Comparison of ENCODE assay signal across 26 cellular contexts in genomic region chr4:20193522-20193902, GRCh38. TPM values are rescaled to one million over a fixed set of nuclear protein-coding genes. Genes with fewer than 3 reads are reported as not detected.
DNase-seq lines count a peak whose midpoint lies in the region; ATAC-seq, FAIRE-seq and TF ChIP-seq lines count a peak whose summit lies in the region.
"Had no signal": no experiment of that assay in that cellular context is flagged by ENCODE, and none has a peak within 500 bp of the region (broad histone marks: within the 10 kb centered on the region; RNA-seq: fewer than 3 reads in every experiment).

No MANE protein-coding gene starts in this region.

- no peaks in the 10 kb centered on the region for H3K9me3 ChIP-seq in right cardiac atrium (ENCODE audit: control insufficient read depth, low read length)
- H3K9me3 ChIP-seq in smooth muscle cell (replicated peaks; ENCODE audit: low read depth), result no peaks in the 10 kb centered on the region
- H3K9me3 ChIP-seq in HepG2 (ENCODE audit: low read length), result peaks cover 93% of the 10 kb centered on the region
- H3K9me3 ChIP-seq: body of pancreas, testis had no signal

- TF ChIP-seq POLR2A in HepG2 (IDR thresholded peaks at IDR 0.05; ENCODE audit: insufficient read depth in 1 of 2, low read depth in 2 of 2, low read length in 2 of 2), result no peak

- H3K4me1 ChIP-seq in right cardiac atrium (ENCODE audit: control insufficient read depth, insufficient read depth, low read length), result no peaks in the 10 kb centered on the region
- H3K4me1 ChIP-seq in smooth muscle cell (ENCODE audit: low read depth), result no peaks in the 10 kb centered on the region
- no peaks in the 10 kb centered on the region for H3K4me1 ChIP-seq in HepG2 (ENCODE audit: insufficient read depth, low read length)
- H3K4me1 ChIP-seq: body of pancreas, testis had no signal

- no peaks in the 10 kb centered on the region for H3K27me3 Mint-ChIP-seq in dendritic cell treated with granulocyte-macrophage colony-stimulating factor and Interleukin-4, amounts not matched to agents 40 ng/mL and 50 ng/mL, for 4 days
- H3K27me3 Mint-ChIP-seq: activated CD4-positive, alpha-beta T cell treated with anti-CD3 and anti-CD28 coated beads, Interleukin-2, amount 10 ng/mL, durations not matched to agents 7 days and 5 days; activated naive CD4-positive, alpha-beta T cell treated with anti-CD3 and anti-CD28 coated beads, Interleukin-2, amount 50 U/mL, for 24 hours had no signal

- no peak overlapping the region for H3K9ac ChIP-seq in smooth muscle cell (ENCODE audit: low read depth)
- no peak overlapping the region for H3K9ac ChIP-seq in HepG2 (ENCODE audit: insufficient read depth, low read depth, low read length)

- H3K27ac ChIP-seq in right cardiac atrium (ENCODE audit: low read length) (peak overlapping the region; percentile 6), smooth muscle cell (ENCODE audit: low read depth) (peak overlapping the region; percentile 76), HepG2 (ENCODE audit: extremely low read length, insufficient read depth, low read length) (no peak overlapping the region)
- H3K27ac ChIP-seq: HL-60, testis had no signal

- DNase-seq in HTR-8/SVneo (ENCODE audit: insufficient read length, low spot score), result no peak
- no peak for DNase-seq in right cardiac atrium
- no peak for DNase-seq in smooth muscle cell (lab: John Stamatoyannopoulos, UW; ENCODE audit: unreplicated experiment)
- DNase-seq in HepG2 (ENCODE audit: low spot score), result no peak
- DNase-seq in NCI-H510A treated with DMSO at 0.1 percent for 48 hours (lab: John Stamatoyannopoulos, UW), result no peak
- DNase-seq: activated CD4-positive, alpha-beta T cell treated with anti-CD3 and anti-CD28 coated beads, Interleukin-2, amount 10 ng/mL, durations not matched to agents 7 days and 5 days; activated T-cell treated with anti-CD3 and anti-CD28 coated beads, Interleukin-2, amount 50 U/mL, for 1 hour; AML-193; body of pancreas; GDM1; left colon; NCI-H2029; NCI-H526; occipital lobe; stimulated activated CD4-positive, alpha-beta T cell treated with anti-CD3 and anti-CD28 coated beads, Interleukin-4, amount 100 ng/mL, for 4 hours; stimulated activated CD8-positive, alpha-beta memory T cell treated with anti-CD3 and anti-CD28 coated beads, Interleukin-4, amount 100 ng/mL, for 48 hours; testis had no signal

- H3K27me3 ChIP-seq in right cardiac atrium (ENCODE audit: control insufficient read depth, insufficient read depth) (no peaks in the 10 kb centered on the region), smooth muscle cell (ENCODE audit: low read depth) (no peaks in the 10 kb centered on the region), HepG2 (ENCODE audit: control insufficient read depth in 1 of 2, insufficient read depth in 2 of 2, low read length in 2 of 2) (no peaks in the 10 kb centered on the region)
- H3K27me3 ChIP-seq: body of pancreas, testis had no signal

- H3K4me3 Mint-ChIP-seq in dendritic cell treated with granulocyte-macrophage colony-stimulating factor and Interleukin-4, amounts not matched to agents 40 ng/mL and 50 ng/mL, for 4 days, result no peak overlapping the region
- H3K4me3 Mint-ChIP-seq: activated CD4-positive, alpha-beta T cell treated with anti-CD3 and anti-CD28 coated beads, Interleukin-2, amount 10 ng/mL, durations not matched to agents 7 days and 5 days; activated naive CD4-positive, alpha-beta T cell treated with anti-CD3 and anti-CD28 coated beads, Interleukin-2, amount 50 U/mL, for 24 hours had no signal

- no TSS peak for BruUV-seq in HepG2 (replicated peaks; lab: Mats Ljungman, UMichigan)

- intact Hi-C loops in dendritic cell treated with granulocyte-macrophage colony-stimulating factor and Interleukin-4, amounts not matched to agents 40 ng/mL and 50 ng/mL, for 4 days (cut with micrococcal nuclease), result no loop called here
- intact Hi-C loops in right cardiac atrium (cut with DNase I) (no loop called here), HepG2 (cut with micrococcal nuclease; ENCODE audit: unreplicated experiment) (no loop called here)

- POLR2A ChIA-PET in HepG2 (lab: Yijun Ruan, JAX), result no interaction called here

- H4K20me1 ChIP-seq in smooth muscle cell (ENCODE audit: low read depth) (no peaks in the 10 kb centered on the region), HepG2 (ENCODE audit: insufficient read depth, low read length) (no peaks in the 10 kb centered on the region)

- H3K79me2 ChIP-seq in smooth muscle cell (ENCODE audit: low read depth), result no peaks in the 10 kb centered on the region
- no peaks in the 10 kb centered on the region for H3K79me2 ChIP-seq in HepG2 (ENCODE audit: insufficient read depth, low read length)

- no peak for TF ChIP-seq RAD21 in HepG2 (CRISPR knock-in tag; IDR thresholded peaks at IDR 0.05)

- peak in 1 of 2 donors; percentile 26 for ATAC-seq in right cardiac atrium
- ATAC-seq in HepG2, result no peak
- no peak for ATAC-seq in GM21786 (IDR thresholded peaks at IDR 0.05; ENCODE audit: unreplicated experiment)
- ATAC-seq in HG03378 (IDR thresholded peaks at IDR 0.05; ENCODE audit: unreplicated experiment), result no peak
- ATAC-seq: body of pancreas, esophagus mucosa, GM12878, K562, left colon had no signal

- TF ChIP-seq CTCF in smooth muscle cell (IDR thresholded peaks at IDR 0.05; ENCODE audit: borderline replicate concordance, insufficient read depth, poor library complexity, severe bottlenecking) (no peak), HepG2 (CRISPR knock-in tag; IDR thresholded peaks at IDR 0.05) (no peak)

- no peaks in the 10 kb centered on the region for H3K36me3 Mint-ChIP-seq in dendritic cell treated with granulocyte-macrophage colony-stimulating factor and Interleukin-4, amounts not matched to agents 40 ng/mL and 50 ng/mL, for 4 days (ENCODE audit: low read depth)
- H3K36me3 Mint-ChIP-seq: activated naive CD4-positive, alpha-beta T cell treated with anti-CD3 and anti-CD28 coated beads, Interleukin-2, amount 50 U/mL, for 24 hours had no signal

- WGBS in right cardiac atrium, result 65% methylated on average over 1 of the region's 1 CpG
- WGBS in smooth muscle cell (ENCODE audit: low lambda C conversion rate), result 60% methylated on average over 1 of the region's 1 CpG
- 3% methylated on average over 1 of the region's 1 CpG for WGBS in HepG2 (ENCODE audit: low lambda C conversion rate)

- H3K4me3 ChIP-seq in right cardiac atrium (ENCODE audit: low read length), result no peak overlapping the region
- no peak overlapping the region for H3K4me3 ChIP-seq in smooth muscle cell
- H3K4me3 ChIP-seq in HepG2 (replicated peaks in 1 of 3; ENCODE audit: insufficient read depth in 1 of 3, low read depth in 2 of 3, low read length in 3 of 3), result no peak overlapping the region
- H3K4me3 ChIP-seq: body of pancreas, GM12878, K562, testis had no signal

- H3K4me1 Mint-ChIP-seq in dendritic cell treated with granulocyte-macrophage colony-stimulating factor and Interleukin-4, amounts not matched to agents 40 ng/mL and 50 ng/mL, for 4 days (ENCODE audit: low read depth), result peaks cover 4% of the 10 kb centered on the region
- H3K4me1 Mint-ChIP-seq: activated CD4-positive, alpha-beta T cell treated with anti-CD3 and anti-CD28 coated beads, Interleukin-2, amount 10 ng/mL, durations not matched to agents 7 days and 5 days; activated naive CD4-positive, alpha-beta T cell treated with anti-CD3 and anti-CD28 coated beads, Interleukin-2, amount 50 U/mL, for 24 hours had no signal

- FAIRE-seq in HTR-8/SVneo (lab: Jason Lieb, UNC), result peak; percentile 28
- no peak for FAIRE-seq in HepG2 (lab: Jason Lieb, UNC)
- FAIRE-seq: D721Med, GM12878, K562 had no signal

- CTCF ChIA-PET in HepG2 (lab: Yijun Ruan, JAX; ENCODE audit: low intra/inter-chr PET ratio, low total read pairs), result no interaction called here

- no peaks in the 10 kb centered on the region for H3F3A ChIP-seq in smooth muscle cell (ENCODE audit: low read depth)

- no peaks in the 10 kb centered on the region for H3K36me3 ChIP-seq in smooth muscle cell (ENCODE audit: low read depth)
- H3K36me3 ChIP-seq in HepG2 (replicated peaks in 1 of 2; ENCODE audit: control insufficient read depth in 1 of 2, insufficient read depth in 2 of 2, low read length in 2 of 2), result no peaks in the 10 kb centered on the region

- peak overlapping the region; percentile 30 for H3K27ac Mint-ChIP-seq in dendritic cell treated with granulocyte-macrophage colony-stimulating factor and Interleukin-4, amounts not matched to agents 40 ng/mL and 50 ng/mL, for 4 days
- H3K27ac Mint-ChIP-seq: activated CD4-positive, alpha-beta T cell treated with anti-CD3 and anti-CD28 coated beads, Interleukin-2, amount 10 ng/mL, durations not matched to agents 7 days and 5 days; activated naive CD4-positive, alpha-beta T cell treated with anti-CD3 and anti-CD28 coated beads, Interleukin-2, amount 50 U/mL, for 24 hours had no signal

- TF ChIP-seq EP300 in HepG2 (IDR thresholded peaks at IDR 0.05; ENCODE audit: low read depth in 2 of 2, low read length in 2 of 2) (no peak), HepG2 (CRISPR knock-in tag; IDR thresholded peaks at IDR 0.05; ENCODE audit: borderline replicate concordance) (no peak)

- H3K9me3 Mint-ChIP-seq in dendritic cell treated with granulocyte-macrophage colony-stimulating factor and Interleukin-4, amounts not matched to agents 40 ng/mL and 50 ng/mL, for 4 days, result peaks cover 25% of the 10 kb centered on the region
- H3K9me3 Mint-ChIP-seq: activated CD4-positive, alpha-beta T cell treated with anti-CD3 and anti-CD28 coated beads, Interleukin-2, amount 10 ng/mL, durations not matched to agents 7 days and 5 days; activated naive CD4-positive, alpha-beta T cell treated with anti-CD3 and anti-CD28 coated beads, Interleukin-2, amount 50 U/mL, for 24 hours had no signal

- peak overlapping the region; percentile 39 for H2AFZ ChIP-seq in smooth muscle cell (ENCODE audit: low read depth)
- no peak overlapping the region for H2AFZ ChIP-seq in HepG2 (ENCODE audit: low read length)

- in situ Hi-C loops in HepG2 (cut with HindIII; ENCODE audit: extremely low pct_ligation_motif_present, low pct_unique_long_range_greater_than_20kb), result no loop called here

- H3K4me2 ChIP-seq in smooth muscle cell (no peak overlapping the region), HepG2 (ENCODE audit: low read depth, low read length) (no peak overlapping the region)

RNA-seq across cellular contexts. Expression of gene SLIT2, which starts 58.2 kb away (rescaled TPM):
- total RNA-seq in right cardiac atrium (10 to 100 TPM; 10.2 to 13.8 (median 10.9) TPM), smooth muscle cell (37.1 and 37.2 TPM in 2 replicates), HepG2 (2016; rRNA removed; fragmentation: Illumina TruSeq; extraction: Trizol) (0.03 TPM in 1 of 2 replicates, not detected in the other)
- polyA plus RNA-seq in right cardiac atrium (2.9 TPM), smooth muscle cell (22.6 and 29.4 TPM in 2 replicates), HepG2 (2011; rRNA removed) (0.03 and 0.13 TPM in 2 replicates)
- total RNA-seq in HepG2 (2016; cell fraction: cytosol; rRNA removed; fragmentation: Illumina TruSeq; extraction: Trizol; ENCODE audit: low read depth), result not detected in 2 replicates
- 0.02 TPM in 1 of 2 replicates, not detected in the other for total RNA-seq in HepG2 (2016; cell fraction: insoluble cytoplasmic fraction; rRNA removed; fragmentation: Illumina TruSeq; extraction: Trizol)
- not detected in 2 replicates for total RNA-seq in HepG2 (2016; cell fraction: membrane; rRNA removed; fragmentation: Illumina TruSeq; extraction: Trizol)
- 0.09 and 0.19 TPM in 2 replicates for total RNA-seq in HepG2 (2016; cell fraction: nucleus; rRNA removed; fragmentation: Illumina TruSeq; extraction: Trizol)
- 0.01 and 0.06 TPM in 2 replicates for polyA plus RNA-seq in HepG2 (2011; cell fraction: cytosol; rRNA removed)
- polyA plus RNA-seq in HepG2 (2011; cell fraction: nucleus; rRNA removed), result 0.10 TPM in 1 of 2 replicates, not detected in the other
- 0.07 and 0.08 TPM in 2 replicates for polyA plus RNA-seq in HepG2 (2012)
- not detected in 2 replicates for polyA plus RNA-seq in HepG2 (2016; cell fraction: cytosol; fragmentation: Illumina TruSeq; extraction: Trizol; ENCODE audit: low read depth)
- polyA plus RNA-seq in HepG2 (2016; cell fraction: insoluble cytoplasmic fraction; fragmentation: Illumina TruSeq; extraction: Trizol; ENCODE audit: low read depth), result 0.28 TPM in 1 of 2 replicates, not detected in the other
- not detected in 2 replicates for polyA plus RNA-seq in HepG2 (2016; cell fraction: membrane; fragmentation: Illumina TruSeq; extraction: Trizol; ENCODE audit: low read depth)
- polyA plus RNA-seq in HepG2 (2016; cell fraction: nucleus; fragmentation: Illumina TruSeq; extraction: Trizol; ENCODE audit: insufficient read depth, low read depth), result not detected in 2 replicates
- polyA minus RNA-seq in HepG2 (2011; rRNA and poly(A)+ RNA removed; ENCODE audit: low replicate concordance), result 0.06 and 4.4 TPM in 2 replicates
- 0.99 TPM in 1 of 2 replicates, not detected in the other for polyA minus RNA-seq in HepG2 (2011; cell fraction: cytosol; rRNA and poly(A)+ RNA removed)
- polyA minus RNA-seq in HepG2 (2011; cell fraction: nucleus; rRNA and poly(A)+ RNA removed), result 0.26 and 0.50 TPM in 2 replicates
- total RNA-seq: activated CD4-positive, alpha-beta T cell treated with anti-CD3 and anti-CD28 coated beads, Interleukin-2, amount 10 ng/mL, durations not matched to agents 7 days and 5 days had no signal

Comparison
In these comparisons a context has a peak if more than half of its experiments do, and no peak if none do; other contexts are left out.
1. RNA of gene SLIT2, which starts 58.2 kb away (total RNA-seq): 37.1 to 37.2 TPM in smooth muscle cell and 10.2 to 13.8 TPM in right cardiac atrium; 0.02 to 0.19 TPM in HepG2; every median in the first group is over 4 times any median in the second.